Comparison of ENCODE assay signal across 19 cellular contexts in the genomic region with DNA sequence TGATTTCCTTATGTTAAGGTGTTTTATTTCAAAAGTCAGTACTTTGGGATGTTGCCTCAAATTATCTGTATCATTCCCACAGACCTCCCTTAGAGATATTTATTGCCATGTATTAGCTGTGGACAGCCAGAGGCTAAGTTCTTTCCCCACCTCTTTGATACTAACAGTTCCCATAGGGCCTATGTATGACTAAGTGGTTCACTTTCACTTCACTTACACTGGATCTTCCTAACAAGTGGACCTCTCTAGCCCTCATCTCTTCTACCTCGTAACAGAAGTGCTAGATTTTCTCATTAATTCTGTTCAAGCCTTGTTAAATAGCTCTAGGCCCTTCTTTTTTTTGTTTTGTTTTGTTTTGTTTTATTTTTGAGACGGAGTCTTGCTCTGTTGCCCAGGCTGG. TPM values are rescaled to one million over a fixed set of nuclear protein-coding genes. Genes with fewer than 3 reads are reported as not detected.
A peak's percentile ranks its signal among the peaks of the same experiment; 100 is the strongest.
DNase-seq lines count a peak whose midpoint lies in the region; ATAC-seq and TF ChIP-seq lines count a peak whose summit lies in the region.
"Had no signal": no experiment of that assay in that cellular context is flagged by ENCODE, and none has a peak within 500 bp of the region (broad histone marks: within the 10 kb centered on the region; RNA-seq: fewer than 3 reads in every experiment).

No MANE protein-coding gene starts in this region.

- POLR2A ChIA-PET in naive thymus-derived CD4-positive, alpha-beta T cell (lab: Charles Lee) = no interaction called here

- ATAC-seq in naive thymus-derived CD4-positive, alpha-beta T cell = no peak
- ATAC-seq: activated CD8-positive, alpha-beta memory T cell treated with anti-CD3 and anti-CD28 coated beads, Interleukin-2, amount 10 ng/mL, durations not matched to agents 7 days and 5 days had no signal

- peaks cover 63 to 82% (median 75%) of the 10 kb centered on the region in 3 donors for H3K4me1 Mint-ChIP-seq in IgD-negative memory B cell
- peaks cover 87 to 97% (median 93%) of the 10 kb centered on the region in 7 donors for H3K4me1 Mint-ChIP-seq in naive thymus-derived CD4-positive, alpha-beta T cell
- peaks cover 62% of the 10 kb centered on the region for H3K4me1 Mint-ChIP-seq in nephron progenitor cell

- H3K4me3 ChIP-seq in adipocyte (ENCODE audit: low read length) = no peak overlapping the region
- no peak overlapping the region for H3K4me3 ChIP-seq in naive thymus-derived CD4-positive, alpha-beta T cell (ENCODE audit: low read length)

- H3K27me3 Mint-ChIP-seq in IgD-negative memory B cell (no peaks in the 10 kb centered on the region), nephron progenitor cell (ENCODE audit: low read depth, poor library complexity) (peaks cover 4% of the 10 kb centered on the region)
- H3K27me3 Mint-ChIP-seq in naive thymus-derived CD4-positive, alpha-beta T cell = no peaks in the 10 kb centered on the region
- H3K27me3 Mint-ChIP-seq: activated CD8-positive, alpha-beta memory T cell treated with anti-CD3 and anti-CD28 coated beads, Interleukin-2, amount 10 ng/mL, durations not matched to agents 7 days and 5 days had no signal

- H3K9me3 Mint-ChIP-seq in IgD-negative memory B cell (no peaks in the 10 kb centered on the region), nephron progenitor cell (no peaks in the 10 kb centered on the region)
- no peaks in the 10 kb centered on the region for H3K9me3 Mint-ChIP-seq in naive thymus-derived CD4-positive, alpha-beta T cell
- H3K9me3 Mint-ChIP-seq: H9 had no signal

- H3K4me3 Mint-ChIP-seq in IgD-negative memory B cell = peak overlapping the region; percentile 52 to 92 (median 78)
- H3K4me3 Mint-ChIP-seq in naive thymus-derived CD4-positive, alpha-beta T cell = peak overlapping the region in 6 of 10 donors; percentile 8 to 42 (median 16)
- no peak overlapping the region for H3K4me3 Mint-ChIP-seq in nephron progenitor cell
- H3K4me3 Mint-ChIP-seq: activated CD8-positive, alpha-beta memory T cell treated with anti-CD3 and anti-CD28 coated beads, Interleukin-2, amount 10 ng/mL, durations not matched to agents 7 days and 5 days; H9 had no signal

- H3K27ac Mint-ChIP-seq in IgD-negative memory B cell = peak overlapping the region; percentile 86 to 99 (median 93)
- H3K27ac Mint-ChIP-seq in naive thymus-derived CD4-positive, alpha-beta T cell = peak overlapping the region; percentile 20 to 97 (median 80)
- H3K27ac Mint-ChIP-seq in nephron progenitor cell = no peak overlapping the region
- H3K27ac Mint-ChIP-seq: activated CD8-positive, alpha-beta memory T cell treated with anti-CD3 and anti-CD28 coated beads, Interleukin-2, amount 10 ng/mL, durations not matched to agents 7 days and 5 days; H9 had no signal

- intact Hi-C loops in naive thymus-derived CD4-positive, alpha-beta T cell (cut with micrococcal nuclease) = no loop called here

- H3K36me3 Mint-ChIP-seq in IgD-negative memory B cell = peaks cover 6% of the 10 kb centered on the region
- H3K36me3 Mint-ChIP-seq in naive thymus-derived CD4-positive, alpha-beta T cell = peaks cover 0 to 26% (median 9%) of the 10 kb centered on the region in 5 donors
- no peaks in the 10 kb centered on the region for H3K36me3 Mint-ChIP-seq in nephron progenitor cell (ENCODE audit: low read depth)

- CTCF ChIA-PET in naive thymus-derived CD4-positive, alpha-beta T cell (lab: Charles Lee) = interaction anchor here (1.0 to 1.8 kb wide), 2 partner anchors 9 to 25 kb away, joined by 3 to 9 read pairs; no protein-coding TSS in a partner anchor

- no peak overlapping the region for H3K9ac ChIP-seq in adipocyte (ENCODE audit: low read length)
- H3K9ac ChIP-seq: SK-N-SH had no signal

- no peaks in the 10 kb centered on the region for H3K36me3 ChIP-seq in adipocyte (ENCODE audit: control insufficient read depth, insufficient read depth, low read length, severe bottlenecking)
- no peaks in the 10 kb centered on the region for H3K36me3 ChIP-seq in naive thymus-derived CD4-positive, alpha-beta T cell (ENCODE audit: control insufficient read depth in 2 of 3, insufficient read depth in 3 of 3, low read length in 3 of 3)

- peak overlapping the region; percentile 27 for H3K27ac ChIP-seq in naive thymus-derived CD4-positive, alpha-beta T cell (ENCODE audit: low read depth, low read length)
- H3K27ac ChIP-seq: 22Rv1, C4-2B, VCaP had no signal

- peaks cover 2% of the 10 kb centered on the region for H3K4me1 ChIP-seq in adipocyte (ENCODE audit: control insufficient read depth, insufficient read depth, low read length)
- peaks cover 73 to 76% of the 10 kb centered on the region in 2 donors for H3K4me1 ChIP-seq in naive thymus-derived CD4-positive, alpha-beta T cell (ENCODE audit: control insufficient read depth in 2 of 2, insufficient read depth in 2 of 2, low read length in 2 of 2)

- peaks cover 3% of the 10 kb centered on the region for H3K27me3 ChIP-seq in adipocyte (replicated peaks; ENCODE audit: control insufficient read depth, insufficient read depth, low read length)
- no peaks in the 10 kb centered on the region for H3K27me3 ChIP-seq in naive thymus-derived CD4-positive, alpha-beta T cell (ENCODE audit: control insufficient read depth in 2 of 2, insufficient read depth in 2 of 2, low read length in 2 of 2)

- no peaks in the 10 kb centered on the region for H3K9me3 ChIP-seq in adipocyte (ENCODE audit: control insufficient read depth, low read length)
- H3K9me3 ChIP-seq in naive thymus-derived CD4-positive, alpha-beta T cell (ENCODE audit: control insufficient read depth in 2 of 3, low read length in 3 of 3) = no peaks in the 10 kb centered on the region
- H3K9me3 ChIP-seq: SK-N-SH had no signal

- no peak for TF ChIP-seq CTCF in nephron progenitor cell (IDR thresholded peaks at IDR 0.05)

- DNase-seq in DMS53 (lab: John Stamatoyannopoulos, UW) = peak; percentile 57
- DNase-seq in DMS53 treated with DMSO at 0.1 percent for 48 hours (lab: John Stamatoyannopoulos, UW; ENCODE audit: unreplicated experiment) = no peak
- DNase-seq in adipocyte (ENCODE audit: low read depth) = peak; percentile 33
- no peak for DNase-seq in naive thymus-derived CD4-positive, alpha-beta T cell
- no peak for DNase-seq in T1000 (lab: John Stamatoyannopoulos, UW)
- no peak for DNase-seq in nephron progenitor cell
- no peak for DNase-seq in NCI-H510A (lab: John Stamatoyannopoulos, UW)
- DNase-seq: activated CD8-positive, alpha-beta memory T cell treated with anti-CD3 and anti-CD28 coated beads, Interleukin-2, amount 10 ng/mL, durations not matched to agents 7 days and 5 days; H9; MM.1S; NCI-H187 treated with DMSO at 0.1 percent for 48 hours; NCI-H526 treated with DMSO at 0.1 percent for 48 hours; stimulated activated CD4-positive, alpha-beta T cell treated with anti-CD3 and anti-CD28 coated beads, Interleukin-2, amount 100 ng/mL, for 48 hours; trophoblast cell had no signal

RNA-seq across cellular contexts. Expression of gene TRAF5, which starts 6.2 kb away (rescaled TPM):
- 78.6 TPM for polyA plus RNA-seq in IgD-negative memory B cell
- total RNA-seq in naive thymus-derived CD4-positive, alpha-beta T cell = 10 to 100 TPM; 36.2 to 72.2 (median 55.8) TPM
- 10 to 100 TPM; 19.1 to 29.0 TPM for polyA plus RNA-seq in naive thymus-derived CD4-positive, alpha-beta T cell

Comparison
In these comparisons a context has a peak if more than half of its experiments do, and no peak if none do; other contexts are left out.
1. DNase-seq: peak in DMS53 (single experiment) and adipocyte (single experiment); none in DMS53 treated with DMSO at 0.1 percent for 48 hours (single experiment), naive thymus-derived CD4-positive, alpha-beta T cell (0 of 9), T1000 (single experiment), nephron progenitor cell (single experiment) and NCI-H510A (single experiment).